ENCODE assay signal across 12 cellular contexts in genomic region chr9:70069734-70070133, GRCh38. TPM values are rescaled to one million over a fixed set of nuclear protein-coding genes. Genes with fewer than 3 reads are reported as not detected.
"Had no signal": no experiment of that assay in that cellular context is flagged by ENCODE, and none has a peak within 500 bp of the region (broad histone marks: within the 10 kb centered on the region; RNA-seq: fewer than 3 reads in every experiment).

No MANE protein-coding gene starts in this region.

- H3K4me3 ChIP-seq: lung, mucosa of descending colon, SJSA1 had no signal

- H3K27me3 ChIP-seq: SJSA1 had no signal

- DNase-seq: activated CD4-positive, alpha-beta memory T cell treated with anti-CD3 and anti-CD28 coated beads for 36 hours; activated CD4-positive, alpha-beta T cell treated with anti-CD3 and anti-CD28 coated beads for 1 hour; activated gamma-delta T cell treated with Interleukin-2 at 50 U/mL for 16 hours; activated naive CD8-positive, alpha-beta T cell treated with anti-CD3 and anti-CD28 coated beads, Interleukin-2, amount 10 ng/mL, durations not matched to agents 7 days and 5 days; activated T-cell treated with anti-CD3 and anti-CD28 coated beads, Interleukin-2, amount 50 U/mL, for 72 hours; mucosa of descending colon; stimulated activated CD4-positive, alpha-beta T cell treated with anti-CD3 and anti-CD28 coated beads, Interleukin-15, amount 100 ng/mL, for 24 hours; stimulated activated CD4-positive, alpha-beta T cell treated with anti-CD3 and anti-CD28 coated beads, Interleukin-4, amount 100 ng/mL, for 24 hours; stimulated activated naive CD8-positive, alpha-beta T cell treated with anti-CD3 and anti-CD28 coated beads, Interleukin-15, amount 100 ng/mL, for 72 hours; T-helper 9 cell had no signal

- H3K36me3 ChIP-seq: SJSA1 had no signal

- ATAC-seq: activated T-cell treated with anti-CD3 and anti-CD28 coated beads, Interleukin-2, amount 50 U/mL, for 72 hours; mucosa of descending colon; stimulated activated naive CD8-positive, alpha-beta T cell treated with anti-CD3 and anti-CD28 coated beads, Interleukin-15, amount 100 ng/mL, for 72 hours had no signal

- H3K9me3 ChIP-seq: mucosa of descending colon, SJSA1 had no signal

- H3K4me1 ChIP-seq: SJSA1 had no signal

- H3K27ac ChIP-seq: SJSA1 had no signal

RNA-seq across cellular contexts. Expression of gene MAMDC2, which starts 26.1 kb away (rescaled TPM):
- total RNA-seq: activated CD4-positive, alpha-beta memory T cell treated with anti-CD3 and anti-CD28 coated beads for 36 hours; activated T-cell treated with anti-CD3 and anti-CD28 coated beads, Interleukin-2, amount 50 U/mL, for 72 hours; SJSA1 had no signal
